2 cellular contexts compared by ENCODE assay signal in genomic region chr3:196499061-196499460, GRCh38.
TF ChIP-seq lines count a peak whose summit lies in the region.

No MANE protein-coding gene starts in this region.

TF ChIP-seq in HepG2, 621 proteins besides CTCF, POLR2A, EP300 and RAD21:
- TF ChIP-seq ATF6 (CRISPR knock-in tag; conservative IDR thresholded peaks at IDR 0.05) = no peak
- TF ChIP-seq PRPF4 (IDR thresholded peaks at IDR 0.05; ENCODE audit: low read depth, low read length, poor library complexity, severe bottlenecking) = no peak
- peak; percentile 42; the same call in 1 of the 2 replicates for TF ChIP-seq NFE2 (CRISPR knock-in tag; IDR thresholded peaks at IDR 0.05)
- 0 out of 2 replicates have a peak, but pooled peaks have one; percentile 33 for TF ChIP-seq FOSL2 (CRISPR knock-in tag; IDR thresholded peaks at IDR 0.05)
- TF ChIP-seq, protein P1, sequence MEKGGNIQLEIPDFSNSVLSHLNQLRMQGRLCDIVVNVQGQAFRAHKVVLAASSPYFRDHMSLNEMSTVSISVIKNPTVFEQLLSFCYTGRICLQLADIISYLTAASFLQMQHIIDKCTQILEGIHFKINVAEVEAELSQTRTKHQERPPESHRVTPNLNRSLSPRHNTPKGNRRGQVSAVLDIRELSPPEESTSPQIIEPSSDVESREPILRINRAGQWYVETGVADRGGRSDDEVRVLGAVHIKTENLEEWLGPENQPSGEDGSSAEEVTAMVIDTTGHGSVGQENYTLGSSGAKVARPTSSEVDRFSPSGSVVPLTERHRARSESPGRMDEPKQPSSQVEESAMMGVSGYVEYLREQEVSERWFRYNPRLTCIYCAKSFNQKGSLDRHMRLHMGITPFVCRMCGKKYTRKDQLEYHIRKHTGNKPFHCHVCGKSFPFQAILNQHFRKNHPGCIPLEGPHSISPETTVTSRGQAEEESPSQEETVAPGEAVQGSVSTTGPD (CRISPR knock-in tag; IDR thresholded peaks at IDR 0.05) = no peak
- no peak for TF ChIP-seq ZSCAN12 (CRISPR knock-in tag; IDR thresholded peaks at IDR 0.05)
- TF ChIP-seq, protein P2, sequence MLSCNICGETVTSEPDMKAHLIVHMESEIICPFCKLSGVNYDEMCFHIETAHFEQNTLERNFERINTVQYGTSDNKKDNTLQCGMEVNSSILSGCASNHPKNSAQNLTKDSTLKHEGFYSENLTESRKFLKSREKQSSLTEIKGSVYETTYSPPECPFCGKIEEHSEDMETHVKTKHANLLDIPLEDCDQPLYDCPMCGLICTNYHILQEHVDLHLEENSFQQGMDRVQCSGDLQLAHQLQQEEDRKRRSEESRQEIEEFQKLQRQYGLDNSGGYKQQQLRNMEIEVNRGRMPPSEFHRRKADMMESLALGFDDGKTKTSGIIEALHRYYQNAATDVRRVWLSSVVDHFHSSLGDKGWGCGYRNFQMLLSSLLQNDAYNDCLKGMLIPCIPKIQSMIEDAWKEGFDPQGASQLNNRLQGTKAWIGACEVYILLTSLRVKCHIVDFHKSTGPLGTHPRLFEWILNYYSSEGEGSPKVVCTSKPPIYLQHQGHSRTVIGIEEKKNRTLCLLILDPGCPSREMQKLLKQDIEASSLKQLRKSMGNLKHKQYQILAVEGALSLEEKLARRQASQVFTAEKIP (CRISPR knock-in tag; IDR thresholded peaks at IDR 0.05; ENCODE audit: borderline replicate concordance) = no peak

TF ChIP-seq in WTC11, 78 proteins besides CTCF, POLR2A, EP300 and RAD21:
- TF ChIP-seq JAZF1 (CRISPR knock-in tag; IDR thresholded peaks at IDR 0.05) = no peak
- no peak for TF ChIP-seq ATF6 (CRISPR knock-in tag; IDR thresholded peaks at IDR 0.05)
- no peak for TF ChIP-seq HMGXB4 (CRISPR knock-in tag; IDR thresholded peaks at IDR 0.05)
- TF ChIP-seq MYBL2 (CRISPR knock-in tag; IDR thresholded peaks at IDR 0.05) = no peak
- TF ChIP-seq, protein P3, sequence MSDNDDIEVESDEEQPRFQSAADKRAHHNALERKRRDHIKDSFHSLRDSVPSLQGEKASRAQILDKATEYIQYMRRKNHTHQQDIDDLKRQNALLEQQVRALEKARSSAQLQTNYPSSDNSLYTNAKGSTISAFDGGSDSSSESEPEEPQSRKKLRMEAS (CRISPR knock-in tag; IDR thresholded peaks at IDR 0.05) = no peak
- TF ChIP-seq ZNF423 (CRISPR knock-in tag; IDR thresholded peaks at IDR 0.05) = no peak
- TF ChIP-seq ZNF121 (CRISPR knock-in tag; IDR thresholded peaks at IDR 0.05) = no peak
- TF ChIP-seq ZNF232 (CRISPR knock-in tag; IDR thresholded peaks at IDR 0.05) = no peak
- TF ChIP-seq, protein P4, sequence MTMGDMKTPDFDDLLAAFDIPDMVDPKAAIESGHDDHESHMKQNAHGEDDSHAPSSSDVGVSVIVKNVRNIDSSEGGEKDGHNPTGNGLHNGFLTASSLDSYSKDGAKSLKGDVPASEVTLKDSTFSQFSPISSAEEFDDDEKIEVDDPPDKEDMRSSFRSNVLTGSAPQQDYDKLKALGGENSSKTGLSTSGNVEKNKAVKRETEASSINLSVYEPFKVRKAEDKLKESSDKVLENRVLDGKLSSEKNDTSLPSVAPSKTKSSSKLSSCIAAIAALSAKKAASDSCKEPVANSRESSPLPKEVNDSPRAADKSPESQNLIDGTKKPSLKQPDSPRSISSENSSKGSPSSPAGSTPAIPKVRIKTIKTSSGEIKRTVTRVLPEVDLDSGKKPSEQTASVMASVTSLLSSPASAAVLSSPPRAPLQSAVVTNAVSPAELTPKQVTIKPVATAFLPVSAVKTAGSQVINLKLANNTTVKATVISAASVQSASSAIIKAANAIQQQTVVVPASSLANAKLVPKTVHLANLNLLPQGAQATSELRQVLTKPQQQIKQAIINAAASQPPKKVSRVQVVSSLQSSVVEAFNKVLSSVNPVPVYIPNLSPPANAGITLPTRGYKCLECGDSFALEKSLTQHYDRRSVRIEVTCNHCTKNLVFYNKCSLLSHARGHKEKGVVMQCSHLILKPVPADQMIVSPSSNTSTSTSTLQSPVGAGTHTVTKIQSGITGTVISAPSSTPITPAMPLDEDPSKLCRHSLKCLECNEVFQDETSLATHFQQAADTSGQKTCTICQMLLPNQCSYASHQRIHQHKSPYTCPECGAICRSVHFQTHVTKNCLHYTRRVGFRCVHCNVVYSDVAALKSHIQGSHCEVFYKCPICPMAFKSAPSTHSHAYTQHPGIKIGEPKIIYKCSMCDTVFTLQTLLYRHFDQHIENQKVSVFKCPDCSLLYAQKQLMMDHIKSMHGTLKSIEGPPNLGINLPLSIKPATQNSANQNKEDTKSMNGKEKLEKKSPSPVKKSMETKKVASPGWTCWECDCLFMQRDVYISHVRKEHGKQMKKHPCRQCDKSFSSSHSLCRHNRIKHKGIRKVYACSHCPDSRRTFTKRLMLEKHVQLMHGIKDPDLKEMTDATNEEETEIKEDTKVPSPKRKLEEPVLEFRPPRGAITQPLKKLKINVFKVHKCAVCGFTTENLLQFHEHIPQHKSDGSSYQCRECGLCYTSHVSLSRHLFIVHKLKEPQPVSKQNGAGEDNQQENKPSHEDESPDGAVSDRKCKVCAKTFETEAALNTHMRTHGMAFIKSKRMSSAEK (CRISPR knock-in tag; IDR thresholded peaks at IDR 0.05; ENCODE audit: borderline replicate concordance) = no peak
- TF ChIP-seq NFATC4 (CRISPR knock-in tag; IDR thresholded peaks at IDR 0.05) = no peak
- TF ChIP-seq, protein P5, sequence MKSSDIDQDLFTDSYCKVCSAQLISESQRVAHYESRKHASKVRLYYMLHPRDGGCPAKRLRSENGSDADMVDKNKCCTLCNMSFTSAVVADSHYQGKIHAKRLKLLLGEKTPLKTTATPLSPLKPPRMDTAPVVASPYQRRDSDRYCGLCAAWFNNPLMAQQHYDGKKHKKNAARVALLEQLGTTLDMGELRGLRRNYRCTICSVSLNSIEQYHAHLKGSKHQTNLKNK (CRISPR knock-in tag; IDR thresholded peaks at IDR 0.05) = no peak
- TF ChIP-seq CBFB (CRISPR knock-in tag; IDR thresholded peaks at IDR 0.05; ENCODE audit: low read depth) = no peak
- TF ChIP-seq E2F1 (CRISPR knock-in tag; IDR thresholded peaks at IDR 0.05) = no peak
- TF ChIP-seq TCF7 (CRISPR knock-in tag; IDR thresholded peaks at IDR 0.05; ENCODE audit: low read depth) = no peak
